17 cellular contexts compared by ENCODE assay signal in the genomic region with DNA sequence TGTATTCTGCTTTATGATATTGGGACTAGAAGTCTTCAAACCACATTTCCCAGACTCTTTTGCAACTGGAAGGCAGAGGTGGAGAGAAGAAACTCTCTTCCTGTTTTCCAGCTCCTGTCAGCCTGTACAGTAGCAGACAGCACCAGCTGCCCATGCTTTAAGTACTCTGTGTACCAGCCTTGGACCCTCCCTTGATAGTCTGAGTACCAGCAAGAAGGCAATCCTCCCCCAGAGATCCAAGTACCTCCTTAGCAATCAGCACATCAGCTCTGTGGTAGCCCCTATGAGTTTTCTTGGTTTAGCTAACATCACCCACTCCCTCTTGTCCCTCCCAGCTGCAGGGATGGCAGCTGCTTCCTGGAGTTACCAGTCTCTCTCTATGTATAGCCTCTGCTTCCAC. TPM values are rescaled to one million over a fixed set of nuclear protein-coding genes. Genes with fewer than 3 reads are reported as not detected.
"Had no signal": no experiment of that assay in that cellular context is flagged by ENCODE, and none has a peak within 500 bp of the region (broad histone marks: within the 10 kb centered on the region; RNA-seq: fewer than 3 reads in every experiment).

No MANE protein-coding gene starts in this region.

- H3K4me3 ChIP-seq: esophagus squamous epithelium, gastroesophageal sphincter, lower lobe of right lung, smooth muscle cell, suprapubic skin, thyroid gland, upper lobe of left lung, vagina had no signal

- ATAC-seq: gastroesophageal sphincter, natural killer cell had no signal

- H3K4me2 ChIP-seq: smooth muscle cell had no signal

- H3K36me3 ChIP-seq: esophagus squamous epithelium, gastroesophageal sphincter, lower lobe of right lung, suprapubic skin, thyroid gland, upper lobe of left lung, vagina had no signal

- DNase-seq: dermis blood vessel endothelial cell; esophagus squamous epithelium; foreskin fibroblast; glutamatergic neuron; islet precursor cell; lower lobe of right lung; natural killer cell; posterior cingulate gyrus; stimulated activated CD4-positive, alpha-beta T cell treated with anti-CD3 and anti-CD28 coated beads, Interleukin-2, amount 100 ng/mL, for 48 hours; stimulated activated naive CD4-positive, alpha-beta T cell treated with Interleukin-2 at 50 U/mL for 16 hours; thyroid gland; upper lobe of left lung had no signal

- H3K9me3 ChIP-seq: esophagus squamous epithelium, gastroesophageal sphincter, lower lobe of right lung, suprapubic skin, thyroid gland, upper lobe of left lung, vagina had no signal

- H3K27me3 ChIP-seq: esophagus squamous epithelium, gastroesophageal sphincter, suprapubic skin, thyroid gland, upper lobe of left lung, vagina had no signal

- H3K27ac ChIP-seq: esophagus squamous epithelium, gastroesophageal sphincter, lower lobe of right lung, suprapubic skin, thyroid gland, vagina had no signal

- H3K4me1 ChIP-seq: esophagus squamous epithelium, vagina had no signal

RNA-seq across cellular contexts. Expression of gene STXBP6, which starts 56.3 kb away (rescaled TPM):
- total RNA-seq: pulmonary artery endothelial cell had no signal
